1 cellular context compared by ENCODE assay signal in the genomic region with DNA sequence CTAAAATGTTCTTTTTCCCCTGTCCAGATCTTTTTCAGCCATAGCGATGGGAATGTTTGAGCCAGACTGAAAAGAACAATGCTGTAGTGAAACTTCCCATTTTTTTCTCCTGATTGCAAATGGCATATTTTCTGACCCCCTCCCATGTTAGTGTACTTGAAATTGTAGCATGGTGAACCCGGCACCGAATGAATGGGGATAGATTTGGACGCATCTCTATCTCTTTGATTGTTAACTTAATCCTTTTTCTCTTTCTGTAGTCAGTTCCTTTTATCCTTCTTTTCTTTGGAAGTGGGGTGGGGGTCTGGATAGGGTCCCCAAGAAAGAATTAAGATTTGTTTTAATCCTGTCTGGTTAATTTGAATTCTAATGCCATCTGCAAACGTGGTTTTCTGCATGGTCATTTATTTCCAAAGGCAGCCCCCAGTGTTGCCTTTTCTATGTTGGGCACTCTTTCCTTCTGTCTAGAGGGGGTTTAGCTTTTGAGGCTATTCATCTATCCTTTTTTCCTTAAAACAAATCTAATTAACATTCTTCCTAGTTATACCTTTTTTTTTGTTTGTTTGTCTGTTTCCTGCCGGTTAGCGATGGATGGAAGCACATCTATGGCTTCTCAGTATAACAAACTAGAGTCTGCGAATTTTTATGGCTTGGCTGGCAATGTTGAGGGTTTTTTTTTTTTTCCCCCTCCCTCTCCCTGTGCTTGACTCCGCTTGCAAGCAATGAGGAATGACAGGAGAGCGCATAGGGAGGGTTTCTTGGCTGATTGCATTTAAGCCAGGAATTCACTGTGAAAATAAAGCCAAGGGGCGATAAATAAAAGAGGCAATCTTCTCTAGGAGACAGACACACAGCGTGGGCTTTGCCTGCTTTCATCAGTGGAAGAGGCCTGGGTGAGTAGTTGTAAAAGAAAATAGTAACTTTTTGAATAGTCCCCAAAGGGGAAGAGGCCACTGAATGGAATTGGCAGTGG.
TF ChIP-seq lines count a peak whose summit lies in the region.

No MANE protein-coding gene starts in this region.

TF ChIP-seq in GM23338, 12 proteins besides CTCF, POLR2A, EP300 and RAD21 (continued from another document):
- TF ChIP-seq, protein P1, sequence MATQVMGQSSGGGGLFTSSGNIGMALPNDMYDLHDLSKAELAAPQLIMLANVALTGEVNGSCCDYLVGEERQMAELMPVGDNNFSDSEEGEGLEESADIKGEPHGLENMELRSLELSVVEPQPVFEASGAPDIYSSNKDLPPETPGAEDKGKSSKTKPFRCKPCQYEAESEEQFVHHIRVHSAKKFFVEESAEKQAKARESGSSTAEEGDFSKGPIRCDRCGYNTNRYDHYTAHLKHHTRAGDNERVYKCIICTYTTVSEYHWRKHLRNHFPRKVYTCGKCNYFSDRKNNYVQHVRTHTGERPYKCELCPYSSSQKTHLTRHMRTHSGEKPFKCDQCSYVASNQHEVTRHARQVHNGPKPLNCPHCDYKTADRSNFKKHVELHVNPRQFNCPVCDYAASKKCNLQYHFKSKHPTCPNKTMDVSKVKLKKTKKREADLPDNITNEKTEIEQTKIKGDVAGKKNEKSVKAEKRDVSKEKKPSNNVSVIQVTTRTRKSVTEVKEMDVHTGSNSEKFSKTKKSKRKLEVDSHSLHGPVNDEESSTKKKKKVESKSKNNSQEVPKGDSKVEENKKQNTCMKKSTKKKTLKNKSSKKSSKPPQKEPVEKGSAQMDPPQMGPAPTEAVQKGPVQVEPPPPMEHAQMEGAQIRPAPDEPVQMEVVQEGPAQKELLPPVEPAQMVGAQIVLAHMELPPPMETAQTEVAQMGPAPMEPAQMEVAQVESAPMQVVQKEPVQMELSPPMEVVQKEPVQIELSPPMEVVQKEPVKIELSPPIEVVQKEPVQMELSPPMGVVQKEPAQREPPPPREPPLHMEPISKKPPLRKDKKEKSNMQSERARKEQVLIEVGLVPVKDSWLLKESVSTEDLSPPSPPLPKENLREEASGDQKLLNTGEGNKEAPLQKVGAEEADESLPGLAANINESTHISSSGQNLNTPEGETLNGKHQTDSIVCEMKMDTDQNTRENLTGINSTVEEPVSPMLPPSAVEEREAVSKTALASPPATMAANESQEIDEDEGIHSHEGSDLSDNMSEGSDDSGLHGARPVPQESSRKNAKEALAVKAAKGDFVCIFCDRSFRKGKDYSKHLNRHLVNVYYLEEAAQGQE (IDR thresholded peaks at IDR 0.05; ENCODE audit: unreplicated experiment), result no peak
- TF ChIP-seq POLR2AphosphoS5 (IDR thresholded peaks at IDR 0.05; ENCODE audit: low read depth) (no peak), JUNB (IDR thresholded peaks at IDR 0.05; ENCODE audit: unreplicated experiment) (no peak), EZH2 (IDR thresholded peaks at IDR 0.05; ENCODE audit: low read depth, unreplicated experiment) (no peak), STAT1 (IDR thresholded peaks at IDR 0.05; ENCODE audit: unreplicated experiment) (no peak)
